8 cellular contexts compared by ENCODE assay signal in the genomic region with DNA sequence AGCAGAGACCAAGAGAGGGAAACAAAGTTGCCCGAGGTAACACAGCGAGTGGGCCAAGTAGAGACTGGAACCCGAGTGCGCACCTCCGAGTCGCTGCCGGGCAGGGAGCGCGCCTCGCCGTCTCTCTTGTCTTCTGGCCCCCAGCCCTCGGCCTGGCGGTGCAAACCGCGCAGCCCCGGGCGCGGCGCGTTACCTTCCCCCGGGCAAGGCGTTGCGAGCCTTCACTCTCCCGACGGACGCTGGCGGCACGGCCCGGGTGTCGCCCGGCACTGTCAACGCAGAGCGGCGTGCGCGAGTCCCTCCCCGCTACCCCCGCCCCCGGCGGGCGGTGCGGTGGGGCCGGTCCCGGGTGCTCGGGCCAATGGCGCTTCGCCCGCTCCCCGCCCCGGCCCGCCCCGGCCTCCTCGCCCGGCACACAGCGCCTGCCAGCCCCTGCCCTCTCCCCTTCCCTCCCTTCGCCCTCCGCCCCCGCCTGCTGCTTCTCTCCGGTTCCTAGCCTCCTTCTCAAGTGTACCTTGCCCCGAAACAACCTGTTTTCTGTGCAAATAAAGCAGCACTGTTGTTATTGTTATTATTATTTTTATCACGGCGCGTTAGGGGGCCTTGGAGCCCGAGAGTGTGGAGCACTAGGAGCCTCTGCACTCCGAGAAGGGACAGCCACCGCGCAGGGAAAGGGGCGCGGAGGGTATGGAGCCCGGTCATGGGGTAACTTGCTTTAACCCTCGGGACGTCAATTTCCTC. TPM values are rescaled to one million over a fixed set of nuclear protein-coding genes. Genes with fewer than 3 reads are reported as not detected.
DNase-seq lines count a peak whose midpoint lies in the region; FAIRE-seq and TF ChIP-seq lines count a peak whose summit lies in the region.

Gene SYTL2 (minus strand): TSS at position 271 of the 741 bp plus-strand sequence. CDS start 53,416 bp downstream, outside the sequence.

- H3K27ac Mint-ChIP-seq in brain: peak within 1 kb of the TSS in 4 of 5 experiments; percentile 12 to 46 (median 27)

- peaks cover 6% of the 10 kb centered on the region for H3K27me3 Mint-ChIP-seq in brain

- H3K9ac ChIP-seq in iPS-20b (ENCODE audit: low read depth, low read length) (peak within 1 kb of the TSS; percentile 64; the same call in 1 of the 2 replicates), skeletal muscle satellite cell (ENCODE audit: low read depth, low read length) (peak within 1 kb of the TSS; percentile 76)

- H3K27ac ChIP-seq in iPS-20b (ENCODE audit: low read length): no peak within 1 kb of the TSS

- H3K4me3 Mint-ChIP-seq in brain: peak within 1 kb of the TSS; percentile 85 to 89 (median 86)

- no peak for FAIRE-seq in RCC 7860 (lab: Jason Lieb, UNC)

- H3K4me3 ChIP-seq in GM12865 (ENCODE audit: low read depth, low read length) (peak within 1 kb of the TSS; percentile 30), HAP-1 (peak within 1 kb of the TSS; percentile 32), iPS-20b (ENCODE audit: low read length) (peak within 1 kb of the TSS; percentile 84), skeletal muscle satellite cell (ENCODE audit: low read length) (peak within 1 kb of the TSS; percentile 81)

- no peaks in the 10 kb centered on the region for H3K36me3 Mint-ChIP-seq in brain

- in situ Hi-C loops in HAP-1 (cut with MboI; ENCODE audit: low sequenced_read_pairs): no loop called here

- peak within 1 kb of the TSS; percentile 98 for H3K4me2 ChIP-seq in skeletal muscle satellite cell (ENCODE audit: low read length)

- H3K4me1 ChIP-seq in HAP-1 (peaks cover 7% of the 10 kb centered on the region; the same call in 1 of the 2 replicates), iPS-20b (ENCODE audit: insufficient read depth, low read length) (0 out of 2 replicates have a peak, but pooled peaks cover 3% of the 10 kb centered on the region), skeletal muscle satellite cell (ENCODE audit: control insufficient read depth, insufficient read depth, low read length) (peaks cover 33% of the 10 kb centered on the region)

- H3K9me3 Mint-ChIP-seq in brain: no peaks in the 10 kb centered on the region

- H3K9me3 ChIP-seq in HAP-1 (no peaks in the 10 kb centered on the region), iPS-20b (ENCODE audit: insufficient read depth, low read depth, low read length) (no peaks in the 10 kb centered on the region), skeletal muscle satellite cell (replicated peaks; ENCODE audit: low read length) (no peaks in the 10 kb centered on the region)

- TF ChIP-seq CTCF in GM12865 (IDR thresholded peaks at IDR 0.05; ENCODE audit: insufficient read depth, low read depth, low read length, missing control alignments) (no peak), brain (conservative IDR thresholded peaks at IDR 0.05) (no peak)

- H3K27me3 ChIP-seq in HAP-1 (ENCODE audit: low read depth) (no peaks in the 10 kb centered on the region), iPS-20b (ENCODE audit: insufficient read depth, low read length) (peaks cover 46% of the 10 kb centered on the region), skeletal muscle satellite cell (ENCODE audit: control insufficient read depth, insufficient read depth, low read length) (peaks cover 14% of the 10 kb centered on the region)

- H3K36me3 ChIP-seq in HAP-1 (replicated peaks) (no peaks in the 10 kb centered on the region), iPS-20b (ENCODE audit: insufficient read depth, low read depth, low read length) (no peaks in the 10 kb centered on the region), skeletal muscle satellite cell (ENCODE audit: insufficient read depth, low read length) (no peaks in the 10 kb centered on the region)

- DNase-seq in GM12865 (ENCODE audit: low read depth) (peak; percentile 41), HAP-1 (ENCODE audit: low spot score in 2 of 2) (peak; percentile 54 to 79), MV-4-11 (lab: John Stamatoyannopoulos, UW) (peak; percentile 20), UCSD-AML1 (lab: John Stamatoyannopoulos, UW; ENCODE audit: unreplicated experiment) (peak; percentile 29), RCC 7860 (ENCODE audit: low spot score) (no peak)

- H3K4me1 Mint-ChIP-seq in brain: peaks cover 31% of the 10 kb centered on the region

RNA-seq across cellular contexts. Expression of gene SYTL2, which starts in this region (rescaled TPM):
- polyA plus RNA-seq in brain (ENCODE audit: insufficient read depth, low read depth, low replicate concordance): 5.1 TPM
- total RNA-seq in skeletal muscle satellite cell (2012; rRNA removed): 11.9 and 41.3 TPM in 2 replicates

Comparison
In these comparisons a context has a peak if more than half of its experiments do, and no peak if none do; other contexts are left out.
1. H3K4me3 ChIP-seq: peak in every context shown above with its lines; median percentile 84 in iPS-20b; 81 in skeletal muscle satellite cell; 32 in HAP-1; 30 in GM12865.